In the genomic region with DNA sequence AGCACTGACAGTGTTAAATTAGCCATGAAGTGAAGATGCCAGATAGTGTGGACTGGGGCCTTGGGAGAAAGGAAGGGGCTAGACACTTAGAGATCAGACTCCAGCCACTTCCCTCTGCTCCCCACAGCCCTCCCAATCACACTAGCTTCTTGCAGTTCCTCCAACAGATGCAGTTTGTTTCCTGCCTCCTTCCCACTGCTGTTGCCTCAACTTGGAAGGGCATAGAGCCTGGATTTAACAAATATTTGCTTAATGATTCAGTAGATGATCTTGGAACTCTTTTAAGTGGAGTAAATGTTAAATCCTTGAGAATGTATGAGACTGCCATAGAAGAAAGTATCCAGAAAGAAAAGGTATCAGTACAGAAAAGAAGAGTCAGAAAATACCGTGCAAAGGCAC, we compare ENCODE assay signal across 9 cellular contexts. TPM values are rescaled to one million over a fixed set of nuclear protein-coding genes. Genes with fewer than 3 reads are reported as not detected.
DNase-seq lines count a peak whose midpoint lies in the region; ATAC-seq, FAIRE-seq and TF ChIP-seq lines count a peak whose summit lies in the region.
"Had no signal": no experiment of that assay in that cellular context is flagged by ENCODE, and none has a peak within 500 bp of the region (broad histone marks: within the 10 kb centered on the region; RNA-seq: fewer than 3 reads in every experiment).

No MANE protein-coding gene starts in this region.

- H2AFZ ChIP-seq in parathyroid adenoma, result peak overlapping the region; percentile 88

- DNase-seq in DMS53 treated with DMSO at 0.1 percent for 48 hours (lab: John Stamatoyannopoulos, UW; ENCODE audit: unreplicated experiment) (peak; percentile 42), OCI-M1 (lab: John Stamatoyannopoulos, UW) (peak; percentile 40), D721Med (ENCODE audit: insufficient read length, low spot score) (no peak)

- H3K36me3 ChIP-seq in esophagus (ENCODE audit: control insufficient read depth in 2 of 2, insufficient read depth in 2 of 2, low read length in 1 of 2) (peaks cover 0 to 3% of the 10 kb centered on the region in 2 donors), parathyroid adenoma (ENCODE audit: control insufficient read depth, insufficient read depth, low read length) (no peaks in the 10 kb centered on the region)

- H3K9ac ChIP-seq in parathyroid adenoma, result no peak overlapping the region

- H3K4me1 ChIP-seq in esophagus (ENCODE audit: control insufficient read depth in 2 of 2, insufficient read depth in 2 of 2, low read length in 1 of 2) (no peaks in the 10 kb centered on the region), parathyroid adenoma (peaks cover 5% of the 10 kb centered on the region)

- peaks cover 24% of the 10 kb centered on the region for H3K79me2 ChIP-seq in parathyroid adenoma

- TF ChIP-seq CTCF in parathyroid adenoma (IDR thresholded peaks at IDR 0.05) (no peak), D721Med (IDR thresholded peaks at IDR 0.05; ENCODE audit: insufficient read depth, missing control alignments) (no peak)

- H3K27ac ChIP-seq in esophagus (ENCODE audit: low read depth in 2 of 2, low read length in 1 of 2), result peak overlapping the region; percentile 97 to 100
- H3K27ac ChIP-seq in parathyroid adenoma, result peak overlapping the region; percentile 85
- H3K27ac ChIP-seq: SJCRH30 had no signal

- H3K4me3 ChIP-seq in esophagus (ENCODE audit: low read depth in 1 of 2, low read length in 2 of 2) (peak overlapping the region in 1 of 2 donors; percentile 78), parathyroid adenoma (ENCODE audit: low read depth, low read length) (no peak overlapping the region)

- H3K9me3 ChIP-seq in esophagus (ENCODE audit: control insufficient read depth in 2 of 2, insufficient read depth in 1 of 2, low read depth in 1 of 2, low read length in 1 of 2) (no peaks in the 10 kb centered on the region), parathyroid adenoma (ENCODE audit: control insufficient read depth, low read length) (no peaks in the 10 kb centered on the region)
- H3K9me3 ChIP-seq: SJCRH30 had no signal

- H3K27me3 ChIP-seq in esophagus (ENCODE audit: control insufficient read depth in 1 of 2, insufficient read depth in 2 of 2, low read length in 2 of 2), result no peaks in the 10 kb centered on the region
- H3K27me3 ChIP-seq in parathyroid adenoma (ENCODE audit: control insufficient read depth, insufficient read depth, low read length), result no peaks in the 10 kb centered on the region

- FAIRE-seq in D721Med (lab: Jason Lieb, UNC), result no peak

- H3K4me2 ChIP-seq in parathyroid adenoma (ENCODE audit: low read length), result peak overlapping the region; percentile 71

- 22 to 30% methylated on average over 1 of the region's 1 CpG for WGBS in esophagus, 2 donors

- no peak for ATAC-seq in HG02970 (IDR thresholded peaks at IDR 0.05; ENCODE audit: low FRiP score, unreplicated experiment)
- ATAC-seq in GM18907 (IDR thresholded peaks at IDR 0.05; ENCODE audit: unreplicated experiment), result no peak
- ATAC-seq in HG03354 (IDR thresholded peaks at IDR 0.05; ENCODE audit: poor library complexity, severe bottlenecking, unreplicated experiment), result no peak

RNA-seq across cellular contexts. Expression of gene BZW1, which starts 1.5 kb away (rescaled TPM):
- polyA plus RNA-seq in esophagus, result 100 to 1,000 TPM in 1 of 2 donors, 10 to 100 TPM in 1; 62.4 to 103 TPM

RNA-seq across cellular contexts. Expression of gene CLK1, which starts 54.2 kb away (rescaled TPM):
- 100 to 1,000 TPM in 1 of 2 donors, 10 to 100 TPM in 1; 75.9 to 460 TPM for polyA plus RNA-seq in esophagus
